In the genomic region with DNA sequence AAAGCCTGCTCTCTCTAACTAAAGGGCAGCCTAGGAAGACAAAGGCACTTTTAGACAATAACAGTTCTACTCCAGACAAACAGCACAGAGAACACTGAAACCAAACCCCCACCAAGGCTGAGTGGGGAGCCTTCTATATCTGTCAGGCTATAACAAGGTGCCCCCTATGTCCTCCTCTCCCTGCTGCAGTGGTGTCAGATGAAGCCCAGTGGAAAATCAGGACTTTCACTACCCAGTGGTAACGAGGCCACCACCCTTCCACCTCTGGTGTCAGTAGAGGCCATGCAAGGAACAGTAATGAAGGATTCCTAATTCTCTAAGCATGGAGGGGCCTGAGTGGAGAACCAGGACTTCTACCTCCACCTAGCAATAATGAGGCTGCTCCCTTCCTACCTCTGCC, we compare ENCODE assay signal across 32 cellular contexts.
"Had no signal": no experiment of that assay in that cellular context is flagged by ENCODE, and none has a peak within 500 bp of the region (broad histone marks: within the 10 kb centered on the region; RNA-seq: fewer than 3 reads in every experiment).

No MANE protein-coding gene starts in this region.

- H3K36me3 ChIP-seq: ascending aorta, MG63, Peyer's patch, SJSA1 had no signal

- ATAC-seq: activated CD8-positive, alpha-beta T cell treated with anti-CD3 and anti-CD28 coated beads, Interleukin-2, amount 10 ng/mL, durations not matched to agents 7 days and 5 days; activated naive CD4-positive, alpha-beta T cell treated with anti-CD3 and anti-CD28 coated beads, Interleukin-2, amount 50 U/mL, for 72 hours; activated naive CD8-positive, alpha-beta T cell treated with anti-CD3 and anti-CD28 coated beads, Interleukin-2, amount 50 U/mL, for 24 hours; body of pancreas; SK-N-SH treated with all-trans-retinoic acid at 6 μM for 48 hours; WTC11 had no signal

- H3K4me1 ChIP-seq: ascending aorta, body of pancreas, Peyer's patch, SJSA1 had no signal

- H3K9me3 ChIP-seq: ascending aorta, body of pancreas, MG63, Peyer's patch, SJSA1 had no signal

- DNase-seq: activated CD4-positive, alpha-beta T cell treated with anti-CD3 and anti-CD28 coated beads for 48 hours; activated CD4-positive, alpha-beta T cell treated with anti-CD3 and anti-CD28 coated beads, Interleukin-2, amount 50 U/mL, for 4 hours; activated CD4-positive, CD25-positive, alpha-beta regulatory T cell treated with anti-CD3 and anti-CD28 coated beads, Interleukin-2, amount 50 U/mL, for 72 hours; activated CD8-positive, alpha-beta memory T cell treated with anti-CD3 and anti-CD28 coated beads, Interleukin-2, amount 50 U/mL, for 48 hours; activated CD8-positive, alpha-beta T cell treated with anti-CD3 and anti-CD28 coated beads, Interleukin-2, amount 10 ng/mL, durations not matched to agents 7 days and 5 days; activated effector memory CD4-positive, alpha-beta T cell treated with anti-CD3 and anti-CD28 coated beads, Interleukin-2, amount 50 U/mL, for 16 hours; activated naive CD4-positive, alpha-beta T cell treated with Interleukin-2 at 50 U/mL for 16 hours; activated naive CD8-positive, alpha-beta T cell treated with anti-CD3 and anti-CD28 coated beads, Interleukin-2, amount 50 U/mL, for 24 hours; activated T-cell treated with anti-CD3 and anti-CD28 coated beads, Interleukin-2, amount 50 U/mL, for 24 hours; amniotic stem cell; body of pancreas; MG63; MV-4-11; NCI-H1092 treated with DMSO at 0.1 percent for 48 hours; NCI-H1417 treated with DMSO at 0.1 percent for 48 hours; NCI-H1694; NCI-H2029; NCI-H2107; NCI-H2171 treated with DMSO at 0.1 percent for 48 hours; NCI-H226; NCI-H510A; NCI-H82; Peyer's patch; Right ventricle myocardium superior; SW 1271; T-helper 9 cell had no signal

- H3K27ac ChIP-seq: ascending aorta, body of pancreas, Peyer's patch, RWPE1, SJSA1 had no signal

- H3K4me3 ChIP-seq: ascending aorta, body of pancreas, MG63, Peyer's patch, SJSA1 had no signal

- H3K27me3 ChIP-seq: ascending aorta, body of pancreas, Peyer's patch had no signal
